In the genomic region with DNA sequence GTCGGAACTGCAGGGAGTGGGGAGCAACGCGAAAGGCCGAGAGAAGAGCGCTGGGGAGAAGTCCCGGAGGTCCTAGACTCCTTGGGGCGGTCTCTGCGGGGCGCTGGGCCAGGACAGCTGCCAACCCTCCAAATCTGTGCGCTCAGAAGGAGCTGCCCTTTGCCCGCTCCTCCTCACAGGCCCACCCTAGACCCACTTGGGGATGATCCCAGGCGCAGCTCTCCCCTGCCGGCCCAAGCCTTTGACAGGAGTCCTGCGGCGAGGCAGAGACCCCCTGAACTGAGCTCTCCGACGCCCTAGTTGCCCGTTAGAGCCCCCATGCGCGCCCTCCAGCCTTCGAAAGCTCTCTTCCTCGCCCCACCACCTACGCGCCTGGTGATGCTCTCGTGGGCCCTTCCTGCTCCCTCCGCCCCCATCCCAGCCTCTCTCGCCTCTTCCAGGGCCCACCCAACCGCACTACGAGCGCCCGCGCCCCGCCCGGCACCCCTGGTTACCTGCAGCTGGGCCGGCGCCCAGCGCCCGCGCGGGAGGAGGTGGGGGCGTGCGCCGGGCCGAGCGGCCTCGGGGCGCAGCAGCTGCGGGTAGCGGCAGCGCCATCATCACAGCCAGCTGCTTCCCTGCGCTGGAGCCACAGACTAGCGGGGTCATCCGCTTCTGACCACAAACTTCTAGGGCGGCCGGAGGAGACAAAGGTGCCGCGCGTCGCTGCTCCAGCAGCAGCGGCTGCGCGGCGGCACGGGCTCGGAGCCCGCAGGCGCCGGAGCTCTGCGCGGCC, we compare ENCODE assay signal across 9 cellular contexts.
DNase-seq lines count a peak whose midpoint lies in the region; ATAC-seq, FAIRE-seq and TF ChIP-seq lines count a peak whose summit lies in the region.
"Had no signal": no experiment of that assay in that cellular context is flagged by ENCODE, and none has a peak within 500 bp of the region (broad histone marks: within the 10 kb centered on the region; RNA-seq: fewer than 3 reads in every experiment).

No MANE protein-coding gene starts in this region.

- DNase-seq in NCI-H1417 (lab: John Stamatoyannopoulos, UW) = peak in 2 of 3 experiments; percentile 83 to 89
- DNase-seq in NCI-H1417 treated with DMSO at 0.1 percent for 48 hours (lab: John Stamatoyannopoulos, UW) = no peak
- DNase-seq in Peyer's patch = peak in 2 of 3 donors; percentile 33 to 44
- DNase-seq in left ventricle myocardium inferior = no peak
- no peak for DNase-seq in small intestine
- no peak for DNase-seq in effector CD8-positive, alpha-beta T cell (lab: John Stamatoyannopoulos, UW)
- DNase-seq in Kasumi-1 (lab: John Stamatoyannopoulos, UW) = no peak

- 2 to 3% (median 3%) methylated on average over 50 to 70 of the region's 70 CpGs for WGBS in small intestine, 3 donors

- H3K36me3 ChIP-seq in Peyer's patch (no peaks in the 10 kb centered on the region), left ventricle myocardium inferior (no peaks in the 10 kb centered on the region), small intestine (ENCODE audit: control insufficient read depth in 2 of 2, insufficient read depth in 2 of 2, low read length in 2 of 2) (no peaks in the 10 kb centered on the region)

- peak overlapping the region in 3 of 4 donors; percentile 34 to 50 (median 38) for H3K4me3 ChIP-seq in Peyer's patch
- peak overlapping the region; percentile 67 for H3K4me3 ChIP-seq in left ventricle myocardium inferior
- H3K4me3 ChIP-seq in small intestine (ENCODE audit: low read depth in 1 of 2, low read length in 2 of 2) = peak overlapping the region; percentile 30 to 40

- peaks cover 0 to 44% (median 0%) of the 10 kb centered on the region in 4 donors for H3K4me1 ChIP-seq in Peyer's patch
- H3K4me1 ChIP-seq in left ventricle myocardium inferior = peaks cover 60% of the 10 kb centered on the region
- H3K4me1 ChIP-seq in small intestine (ENCODE audit: control insufficient read depth in 2 of 2, insufficient read depth in 1 of 2, low read depth in 1 of 2, low read length in 1 of 2) = peaks cover 0 to 2% of the 10 kb centered on the region in 2 donors

- no peak for TF ChIP-seq CTCF in Peyer's patch (IDR thresholded peaks at IDR 0.05)
- no peak for TF ChIP-seq CTCF in left ventricle myocardium inferior (IDR thresholded peaks at IDR 0.05; ENCODE audit: borderline replicate concordance)

- intact Hi-C loops in left ventricle myocardium inferior (cut with micrococcal nuclease) = no loop called here

- peaks cover 0 to 44% of the 10 kb centered on the region in 2 donors for H3K27me3 ChIP-seq in Peyer's patch
- H3K27me3 ChIP-seq in left ventricle myocardium inferior (ENCODE audit: low read depth) = peaks cover 97% of the 10 kb centered on the region
- peaks cover 31 to 44% of the 10 kb centered on the region in 2 donors for H3K27me3 ChIP-seq in small intestine (ENCODE audit: control insufficient read depth in 2 of 2, insufficient read depth in 2 of 2, low read length in 2 of 2)

- TF ChIP-seq POLR2A in Peyer's patch (IDR thresholded peaks at IDR 0.05) = no peak

- no peak for ATAC-seq in HG03342 (IDR thresholded peaks at IDR 0.05; ENCODE audit: unreplicated experiment)

- no peaks in the 10 kb centered on the region for H3K9me3 ChIP-seq in Peyer's patch
- no peaks in the 10 kb centered on the region for H3K9me3 ChIP-seq in left ventricle myocardium inferior (replicated peaks)
- H3K9me3 ChIP-seq in small intestine (ENCODE audit: control insufficient read depth, low read depth) = no peaks in the 10 kb centered on the region

- H3K27ac ChIP-seq in Peyer's patch = peak overlapping the region in 1 of 4 donors; percentile 48
- H3K27ac ChIP-seq in left ventricle myocardium inferior (replicated peaks) = no peak overlapping the region
- H3K27ac ChIP-seq in small intestine (ENCODE audit: low read depth in 1 of 2, low read length in 1 of 2) = no peak overlapping the region

- no peak for FAIRE-seq in small intestine (lab: Jason Lieb, UNC)
- FAIRE-seq: TTC549 had no signal

Comparison
In these comparisons a context has a peak if more than half of its experiments do, and no peak if none do; other contexts are left out.
1. DNase-seq: peak in NCI-H1417 (2 of 3) and Peyer's patch (2 of 3); none in NCI-H1417 treated with DMSO at 0.1 percent for 48 hours (single experiment), left ventricle myocardium inferior (single experiment), small intestine (single experiment), effector CD8-positive, alpha-beta T cell (single experiment) and Kasumi-1 (0 of 2).
2. Peak in every context shown above with its lines, with median percentiles within 50 percentile points of each other: H3K4me3 ChIP-seq.